18 cellular contexts compared by ENCODE assay signal in genomic region chr6:89941847-89942497, GRCh38. TPM values are rescaled to one million over a fixed set of nuclear protein-coding genes. Genes with fewer than 3 reads are reported as not detected.
A peak's percentile ranks its signal among the peaks of the same experiment; 100 is the strongest.
DNase-seq lines count a peak whose midpoint lies in the region; ATAC-seq and TF ChIP-seq lines count a peak whose summit lies in the region.
"Had no signal": no experiment of that assay in that cellular context is flagged by ENCODE, and none has a peak within 500 bp of the region (broad histone marks: within the 10 kb centered on the region; RNA-seq: fewer than 3 reads in every experiment).

No MANE protein-coding gene starts in this region.

- H3K9me3 ChIP-seq in tibial nerve: no peaks in the 10 kb centered on the region
- H3K9me3 ChIP-seq: esophagus muscularis mucosa had no signal

- no peaks in the 10 kb centered on the region for H3K9me3 Mint-ChIP-seq in activated naive CD4-positive, alpha-beta T cell treated with anti-CD3 and anti-CD28 coated beads, Interleukin-2, amount 10 ng/mL, durations not matched to agents 7 days and 5 days
- no peaks in the 10 kb centered on the region for H3K9me3 Mint-ChIP-seq in naive B cell
- H3K9me3 Mint-ChIP-seq: dendritic cell treated with granulocyte-macrophage colony-stimulating factor and Interleukin-4, amounts not matched to agents 40 ng/mL and 50 ng/mL, for 4 days had no signal

- no peak overlapping the region for H3K4me3 ChIP-seq in tibial nerve
- H3K4me3 ChIP-seq: esophagus muscularis mucosa, heart right ventricle had no signal

- TF ChIP-seq POLR2A in tibial nerve (IDR thresholded peaks at IDR 0.05): no peak

- peaks cover 67% of the 10 kb centered on the region for H3K36me3 Mint-ChIP-seq in activated naive CD4-positive, alpha-beta T cell treated with anti-CD3 and anti-CD28 coated beads, Interleukin-2, amount 10 ng/mL, durations not matched to agents 7 days and 5 days
- peaks cover 25 to 29% of the 10 kb centered on the region in 2 donors for H3K36me3 Mint-ChIP-seq in naive B cell

- H3K36me3 ChIP-seq in tibial nerve: peaks cover 0 to 9% (median 0%) of the 10 kb centered on the region in 3 donors

- CTCF ChIA-PET in activated naive CD4-positive, alpha-beta T cell treated with anti-CD3 and anti-CD28 coated beads, Interleukin-2, amount 10 ng/mL, durations not matched to agents 7 days and 5 days (lab: Charles Lee): interaction anchor here (0.7 to 6.3 kb wide), 10 partner anchors 12 to 536 kb away, joined by 3 to 133 read pairs (median 8); no protein-coding TSS in a partner anchor

- peak overlapping the region; percentile 89 for H3K27ac ChIP-seq in angular gyrus (ENCODE audit: low read depth, low read length)
- peak overlapping the region; percentile 34 to 77 (median 59) for H3K27ac ChIP-seq in tibial nerve
- H3K27ac ChIP-seq: heart right ventricle had no signal

- ATAC-seq in naive B cell (ENCODE audit: low read depth in 2 of 2): no peak

- DNase-seq in activated naive CD4-positive, alpha-beta T cell treated with anti-CD3 and anti-CD28 coated beads, Interleukin-2, amount 10 ng/mL, durations not matched to agents 7 days and 5 days: no peak
- no peak for DNase-seq in activated naive CD4-positive, alpha-beta T cell (lab: John Stamatoyannopoulos, UW)
- DNase-seq in naive B cell (no peak), tibial nerve (ENCODE audit: low spot score in 2 of 2) (no peak), ecto neural progenitor cell (ENCODE audit: low spot score) (no peak), COR-L47 (lab: John Stamatoyannopoulos, UW) (no peak), NCI-H2107 (lab: John Stamatoyannopoulos, UW) (no peak)
- DNase-seq: activated CD8-positive, alpha-beta memory T cell treated with anti-CD3 and anti-CD28 coated beads, Interleukin-2, amount 50 U/mL, for 4 hours; amniotic stem cell; heart right ventricle; Kasumi-1; kidney; NCI-H1436; trophoblast cell had no signal

- no peaks in the 10 kb centered on the region for H3K27me3 ChIP-seq in tibial nerve
- H3K27me3 ChIP-seq: esophagus muscularis mucosa, heart right ventricle had no signal

- peak overlapping the region; percentile 58 for H3K27ac Mint-ChIP-seq in activated naive CD4-positive, alpha-beta T cell treated with anti-CD3 and anti-CD28 coated beads, Interleukin-2, amount 10 ng/mL, durations not matched to agents 7 days and 5 days
- H3K27ac Mint-ChIP-seq in naive B cell: peak overlapping the region in 5 of 6 donors; percentile 19 to 86 (median 47)
- H3K27ac Mint-ChIP-seq: dendritic cell treated with granulocyte-macrophage colony-stimulating factor and Interleukin-4, amounts not matched to agents 40 ng/mL and 50 ng/mL, for 4 days had no signal

- no peaks in the 10 kb centered on the region for H3K27me3 Mint-ChIP-seq in activated naive CD4-positive, alpha-beta T cell treated with anti-CD3 and anti-CD28 coated beads, Interleukin-2, amount 10 ng/mL, durations not matched to agents 7 days and 5 days
- no peaks in the 10 kb centered on the region for H3K27me3 Mint-ChIP-seq in naive B cell
- H3K27me3 Mint-ChIP-seq: dendritic cell treated with granulocyte-macrophage colony-stimulating factor and Interleukin-4, amounts not matched to agents 40 ng/mL and 50 ng/mL, for 4 days had no signal

- WGBS in tibial nerve, 2 donors: 69 to 80% methylated on average over 6 of the region's 6 CpGs

- peak in 1 of 2 donors; percentile 16 for TF ChIP-seq EP300 in tibial nerve (IDR thresholded peaks at IDR 0.05)

- TF ChIP-seq CTCF in tibial nerve (IDR thresholded peaks at IDR 0.05): no peak

- peaks cover 0 to 30% (median 9%) of the 10 kb centered on the region in 4 donors for H3K4me1 ChIP-seq in tibial nerve

- no peak overlapping the region for H3K4me3 Mint-ChIP-seq in activated naive CD4-positive, alpha-beta T cell treated with anti-CD3 and anti-CD28 coated beads, Interleukin-2, amount 10 ng/mL, durations not matched to agents 7 days and 5 days
- peak overlapping the region in 1 of 8 donors; percentile 33 for H3K4me3 Mint-ChIP-seq in naive B cell
- H3K4me3 Mint-ChIP-seq: dendritic cell treated with granulocyte-macrophage colony-stimulating factor and Interleukin-4, amounts not matched to agents 40 ng/mL and 50 ng/mL, for 4 days had no signal

- H3K4me1 Mint-ChIP-seq in activated naive CD4-positive, alpha-beta T cell treated with anti-CD3 and anti-CD28 coated beads, Interleukin-2, amount 10 ng/mL, durations not matched to agents 7 days and 5 days: peaks cover 63% of the 10 kb centered on the region
- H3K4me1 Mint-ChIP-seq in naive B cell: peaks cover 23 to 43% (median 25%) of the 10 kb centered on the region in 3 donors

RNA-seq across cellular contexts. Expression of gene GJA10, which starts 47.7 kb away (rescaled TPM):
- polyA plus RNA-seq in naive B cell (ENCODE audit: low read depth in 6 of 6): not detected
- total RNA-seq in tibial nerve: not detected
- total RNA-seq: esophagus muscularis mucosa, heart right ventricle, kidney, posterior vena cava had no signal
- polyA plus RNA-seq: heart right ventricle had no signal
